In genomic region chr3:67018789-67019525, GRCh38 we compare ENCODE assay signal across 9 cellular contexts. TPM values are rescaled to one million over a fixed set of nuclear protein-coding genes. Genes with fewer than 3 reads are reported as not detected.
DNase-seq lines count a peak whose midpoint lies in the region; ATAC-seq, FAIRE-seq and TF ChIP-seq lines count a peak whose summit lies in the region.
"Had no signal": no experiment of that assay in that cellular context is flagged by ENCODE, and none has a peak within 500 bp of the region (broad histone marks: within the 10 kb centered on the region; RNA-seq: fewer than 3 reads in every experiment).

No MANE protein-coding gene starts in this region.

- H3K27ac ChIP-seq in keratinocyte (ENCODE audit: control insufficient read depth, insufficient read depth, low read length), result no peak overlapping the region
- H3K27ac ChIP-seq: thyroid gland had no signal

- TF ChIP-seq CTCF in keratinocyte (optimal IDR thresholded peaks at IDR 0.05 in 1 of 3, IDR thresholded peaks at IDR 0.05 in 1 of 3, conservative IDR thresholded peaks at IDR 0.05 in 1 of 3; ENCODE audit: extremely low read depth in 1 of 3, insufficient read depth in 2 of 3, low read length in 3 of 3), result no peak

- dilution Hi-C loops in keratinocyte (cut with MboI; ENCODE audit: extremely low pct_ligation_motif_present, low sequenced_read_pairs), result no loop called here

- H3K27me3 ChIP-seq in keratinocyte (ENCODE audit: control insufficient read depth, extremely low read depth, insufficient read depth, low read length), result no peaks in the 10 kb centered on the region
- H3K27me3 ChIP-seq: thyroid gland had no signal

- H2AFZ ChIP-seq in keratinocyte (ENCODE audit: control insufficient read depth, low read length), result peak overlapping the region; percentile 42

- no peaks in the 10 kb centered on the region for H3K79me2 ChIP-seq in keratinocyte (ENCODE audit: control insufficient read depth, insufficient read depth, low read length)

- no peaks in the 10 kb centered on the region for H4K20me1 ChIP-seq in keratinocyte (ENCODE audit: control insufficient read depth, extremely low read depth, insufficient read depth, low read length)

- H3K36me3 ChIP-seq in keratinocyte (ENCODE audit: control insufficient read depth in 2 of 2, extremely low read depth in 1 of 2, insufficient read depth in 2 of 2, low read length in 2 of 2), result no peaks in the 10 kb centered on the region
- H3K36me3 ChIP-seq: thyroid gland had no signal

- DNase-seq in keratinocyte (ENCODE audit: low read depth, low spot score) (no peak), dedifferentiated amniotic fluid mesenchymal stem cell (ENCODE audit: extremely low spot score) (no peak), epidermal melanocyte (ENCODE audit: insufficient read length, low spot score) (no peak)
- DNase-seq: stimulated activated CD4-positive, alpha-beta T cell treated with anti-CD3 and anti-CD28 coated beads, Interleukin-2, amount 100 ng/mL, for 24 hours had no signal

- peaks cover 23% of the 10 kb centered on the region for H3K4me1 ChIP-seq in keratinocyte (ENCODE audit: control insufficient read depth, extremely low read depth, insufficient read depth, low read length)
- H3K4me1 ChIP-seq: thyroid gland had no signal

- H3K9me3 ChIP-seq in keratinocyte (ENCODE audit: control insufficient read depth, low read depth, low read length), result no peaks in the 10 kb centered on the region
- H3K9me3 ChIP-seq: thyroid gland had no signal

- peak overlapping the region; percentile 60 for H3K4me2 ChIP-seq in keratinocyte (ENCODE audit: control insufficient read depth, extremely low read depth, insufficient read depth, low read depth, low read length)

- no peak overlapping the region for H3K9ac ChIP-seq in keratinocyte (ENCODE audit: control insufficient read depth, extremely low read depth, insufficient read depth, low read length)

- H3K4me3 ChIP-seq in keratinocyte (ENCODE audit: control insufficient read depth in 2 of 3, extremely low read depth in 1 of 3, insufficient read depth in 2 of 3, low read depth in 1 of 3, low read length in 3 of 3), result no peak overlapping the region
- H3K4me3 ChIP-seq: thyroid gland had no signal

- peak; percentile 51 for ATAC-seq in GM18867 (IDR thresholded peaks at IDR 0.05; ENCODE audit: unreplicated experiment)
- peak; percentile 29 for ATAC-seq in GM21390 (IDR thresholded peaks at IDR 0.05; ENCODE audit: unreplicated experiment)
- peak; percentile 68 for ATAC-seq in HG03354 (IDR thresholded peaks at IDR 0.05; ENCODE audit: poor library complexity, severe bottlenecking, unreplicated experiment)
- ATAC-seq in HG02642 (IDR thresholded peaks at IDR 0.05; ENCODE audit: poor library complexity, unreplicated experiment), result no peak

- H3K9me1 ChIP-seq in keratinocyte (ENCODE audit: control insufficient read depth, extremely low read depth, insufficient read depth, low read length), result no peaks in the 10 kb centered on the region

- FAIRE-seq in keratinocyte (lab: Jason Lieb, UNC), result peak; percentile 65

RNA-seq across cellular contexts. Expression of gene KBTBD8, which starts 20.9 kb away (rescaled TPM):
- polyA plus RNA-seq in keratinocyte, result 4.2 to 7.5 TPM (median 5.2 TPM) in 3 replicates
- polyA plus RNA-seq in keratinocyte (2011; ENCODE audit: low read depth), result 5.1 TPM
- polyA plus RNA-seq in keratinocyte (2011; cell fraction: cytosol; rRNA removed), result 1.3 and 3.7 TPM in 2 replicates
- polyA plus RNA-seq in keratinocyte (2011; cell fraction: nucleus; rRNA removed), result 5.3 and 5.7 TPM in 2 replicates
- polyA plus RNA-seq in keratinocyte (2012; ENCODE audit: low replicate concordance), result 3.2 and 4.3 TPM in 2 replicates
- polyA minus RNA-seq in keratinocyte, result 1.1 to 20.3 TPM (median 7.9 TPM) in 3 replicates
- polyA minus RNA-seq in keratinocyte (2011; cell fraction: cytosol; rRNA and poly(A)+ RNA removed), result 3.6 TPM
- 8.2 and 11.2 TPM in 2 replicates for polyA minus RNA-seq in keratinocyte (2011; cell fraction: nucleus; rRNA and poly(A)+ RNA removed)
